8 cellular contexts compared by ENCODE assay signal in the genomic region with DNA sequence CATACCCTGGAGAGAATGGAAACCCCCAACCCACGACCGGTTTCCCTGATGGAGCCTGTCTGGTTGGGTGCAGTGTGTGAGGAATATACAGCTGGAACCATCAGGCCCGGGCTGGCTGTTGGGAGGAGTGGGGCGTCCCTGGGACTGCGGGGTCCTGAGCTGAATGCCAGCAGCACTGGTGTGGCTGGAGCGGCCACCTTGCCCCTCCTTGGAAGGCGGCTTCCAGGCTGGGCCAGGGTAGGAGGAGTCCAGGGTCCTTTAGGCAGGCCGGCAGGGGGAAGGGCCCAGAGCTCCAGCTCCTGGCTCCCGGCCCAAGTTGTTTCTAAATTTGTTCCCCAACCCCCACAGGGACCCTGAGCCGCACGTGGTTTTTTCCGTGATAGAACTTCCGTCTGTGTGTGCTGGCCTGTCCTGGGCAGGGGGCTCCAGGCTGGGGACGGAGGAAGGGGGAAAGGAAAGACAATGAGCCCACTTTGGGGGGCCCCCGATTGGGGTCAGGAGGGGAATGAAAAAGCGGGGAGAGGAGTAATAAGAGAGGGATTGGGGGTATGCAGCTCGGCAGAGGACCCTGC. TPM values are rescaled to one million over a fixed set of nuclear protein-coding genes. Genes with fewer than 3 reads are reported as not detected.
DNase-seq lines count a peak whose midpoint lies in the region; ATAC-seq, FAIRE-seq and TF ChIP-seq lines count a peak whose summit lies in the region.

No MANE protein-coding gene starts in this region.

- peak overlapping the region; percentile 93 for H3K56ac ChIP-seq in mesendoderm (ENCODE audit: low read length)

- H2AK5ac ChIP-seq in mesendoderm (ENCODE audit: low read length) = no peak overlapping the region

- H3K23ac ChIP-seq in mesendoderm (ENCODE audit: low read length) = peak overlapping the region; percentile 39

- intact Hi-C loops in vagina (cut with DNase I) = no loop called here

- FAIRE-seq in GM19239 (lab: Jason Lieb, UNC) (peak; percentile 78), D721Med (lab: Jason Lieb, UNC) (no peak)

- H2BK5ac ChIP-seq in mesendoderm (ENCODE audit: low read length) = peak overlapping the region; percentile 58

- no peak overlapping the region for H2BK120ac ChIP-seq in mesendoderm (ENCODE audit: low read depth, low read length)

- WGBS in mesendoderm (ENCODE audit: extremely low coverage, insufficient coverage, low lambda C conversion rate) = no CpG with 5 or more reads among the region's 17 CpGs

- H2BK15ac ChIP-seq in mesendoderm (replicated peaks; ENCODE audit: low read depth) = no peak overlapping the region

- no peaks in the 10 kb centered on the region for H3K79me2 ChIP-seq in mesendoderm (ENCODE audit: control insufficient read depth, insufficient read depth, low read length)

- H3K4me3 ChIP-seq in mesendoderm (ENCODE audit: low read length) = no peak overlapping the region
- peak overlapping the region; percentile 46 to 63 for H3K4me3 ChIP-seq in vagina

- H3K4me1 ChIP-seq in mesendoderm (ENCODE audit: control insufficient read depth, low read depth, low read length) (peaks cover 7% of the 10 kb centered on the region), vagina (peaks cover 50% of the 10 kb centered on the region)

- H4K8ac ChIP-seq in mesendoderm (ENCODE audit: low read depth, low read length) = no peak overlapping the region

- H3K27ac ChIP-seq in mesendoderm (ENCODE audit: low read depth, low read length) (peak overlapping the region; percentile 81), vagina (peak overlapping the region; percentile 78)

- no peaks in the 10 kb centered on the region for H3K9me3 ChIP-seq in vagina

- no peak for TF ChIP-seq POLR2A in vagina (IDR thresholded peaks at IDR 0.05)

- H3K36me3 ChIP-seq in mesendoderm (ENCODE audit: control insufficient read depth, insufficient read depth, low read length) (no peaks in the 10 kb centered on the region), vagina (peaks cover 0 to 11% of the 10 kb centered on the region in 2 donors)

- peaks cover 3% of the 10 kb centered on the region for H3K79me1 ChIP-seq in mesendoderm (ENCODE audit: low read length)

- peak overlapping the region; percentile 65 for H3K18ac ChIP-seq in mesendoderm (ENCODE audit: low read length)

- TF ChIP-seq CTCF in vagina (IDR thresholded peaks at IDR 0.05) (no peak), D721Med (IDR thresholded peaks at IDR 0.05; ENCODE audit: insufficient read depth, missing control alignments) (no peak)

- peak overlapping the region; percentile 5 for H3K4me2 ChIP-seq in mesendoderm (ENCODE audit: low read length)

- DNase-seq in GM19239 (ENCODE audit: insufficient read length, low spot score) (no peak), OCI-M1 (lab: John Stamatoyannopoulos, UW) (peak; percentile 93), ecto neural progenitor cell (ENCODE audit: low spot score) (peak; percentile 63), mesendoderm (peak; percentile 84), vagina (ENCODE audit: extremely low spot score in 2 of 2) (peak in 1 of 2 donors; percentile 86), D721Med (ENCODE audit: insufficient read length, low spot score) (no peak)

- H4K5ac ChIP-seq in mesendoderm (ENCODE audit: low read length) = no peak overlapping the region

- H3K27me3 ChIP-seq in mesendoderm (ENCODE audit: insufficient read depth, low read length, poor library complexity) (no peaks in the 10 kb centered on the region), vagina (no peaks in the 10 kb centered on the region)

- ATAC-seq in GM18909 (IDR thresholded peaks at IDR 0.05; ENCODE audit: poor library complexity, unreplicated experiment) (no peak), GM18858 (IDR thresholded peaks at IDR 0.05; ENCODE audit: unreplicated experiment) (no peak)

- H3K9ac ChIP-seq in mesendoderm (ENCODE audit: low read length) = peak overlapping the region; percentile 88

- H3K4ac ChIP-seq in mesendoderm (ENCODE audit: low read depth, low read length) = peak overlapping the region; percentile 56

RNA-seq across cellular contexts. Expression of a gene that starts 0.7 kb away (rescaled TPM):
- polyA plus RNA-seq in mesendoderm (2013, experiment 1 of 2) = 4.1 TPM
- 4.0 TPM for polyA plus RNA-seq in mesendoderm (2013, experiment 2 of 2)
- 13.0 TPM for total RNA-seq in vagina

RNA-seq across cellular contexts. Expression of a gene that starts 21.7 kb away (rescaled TPM):
- 39.7 TPM for polyA plus RNA-seq in mesendoderm (2013, experiment 1 of 2)
- polyA plus RNA-seq in mesendoderm (2013, experiment 2 of 2) = 39.7 TPM
- 44.0 TPM for total RNA-seq in vagina

RNA-seq across cellular contexts. Expression of a gene that starts 25.2 kb away (rescaled TPM):
- 4.0 TPM for polyA plus RNA-seq in mesendoderm (2013, experiment 1 of 2)
- 4.5 TPM for polyA plus RNA-seq in mesendoderm (2013, experiment 2 of 2)
- total RNA-seq in vagina = 29.5 TPM

RNA-seq across cellular contexts. Expression of a gene that starts 25.8 kb away (rescaled TPM):
- 0.14 TPM for polyA plus RNA-seq in mesendoderm (2013, experiment 1 of 2)
- 0.15 TPM for polyA plus RNA-seq in mesendoderm (2013, experiment 2 of 2)
- not detected for total RNA-seq in vagina

RNA-seq across cellular contexts. Expression of a gene that starts 35.8 kb away (rescaled TPM):
- 288 TPM for polyA plus RNA-seq in mesendoderm (2013, experiment 1 of 2)
- 285 TPM for polyA plus RNA-seq in mesendoderm (2013, experiment 2 of 2)
- 312 TPM for total RNA-seq in vagina

Comparison
In these comparisons a context has a peak if more than half of its experiments do, and no peak if none do; other contexts are left out.
1. DNase-seq: peak in OCI-M1 (single experiment), ecto neural progenitor cell (single experiment) and mesendoderm (single experiment); none in GM19239 (single experiment) and D721Med (single experiment).